ENCODE assay signal across 15 cellular contexts in the genomic region with DNA sequence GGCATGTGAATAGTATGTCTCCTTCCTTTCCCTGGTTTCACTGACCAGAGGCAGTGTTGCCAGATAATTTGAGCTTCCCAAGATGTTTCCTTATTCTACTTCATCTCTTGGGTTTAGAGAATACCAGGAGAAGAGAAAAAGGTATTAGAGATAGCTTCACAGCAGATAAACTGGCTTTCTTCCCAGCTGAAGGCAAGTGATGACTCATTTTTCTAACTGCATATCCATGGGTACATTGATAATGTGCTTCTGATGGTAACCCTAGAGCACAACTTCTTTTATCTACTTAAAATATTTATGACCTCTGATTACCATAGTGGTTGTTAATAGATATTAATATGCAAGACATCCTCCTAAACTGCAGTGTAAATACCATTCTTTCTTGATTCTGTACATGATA. TPM values are rescaled to one million over a fixed set of nuclear protein-coding genes. Genes with fewer than 3 reads are reported as not detected.
A peak's percentile ranks its signal among the peaks of the same experiment; 100 is the strongest.
DNase-seq lines count a peak whose midpoint lies in the region; TF ChIP-seq lines count a peak whose summit lies in the region.
"Had no signal": no experiment of that assay in that cellular context is flagged by ENCODE, and none has a peak within 500 bp of the region (broad histone marks: within the 10 kb centered on the region; RNA-seq: fewer than 3 reads in every experiment).

No MANE protein-coding gene starts in this region.

- dilution Hi-C loops in mammary epithelial cell (cut with HindIII; ENCODE audit: low sequenced_read_pairs): no loop called here

- no peak for TF ChIP-seq CTCF in mammary epithelial cell (conservative IDR thresholded peaks at IDR 0.05 in 1 of 2, IDR thresholded peaks at IDR 0.05 in 1 of 2; ENCODE audit: extremely low read depth in 1 of 2, insufficient read depth in 1 of 2, low read depth in 1 of 2, low read length in 2 of 2)

- no peaks in the 10 kb centered on the region for H3K36me3 ChIP-seq in mammary epithelial cell (ENCODE audit: insufficient read depth, low read length)
- H3K36me3 ChIP-seq: esophagus muscularis mucosa, sigmoid colon, thoracic aorta had no signal

- H3K27me3 ChIP-seq in mammary epithelial cell (ENCODE audit: insufficient read depth, low read length): no peaks in the 10 kb centered on the region
- H3K27me3 ChIP-seq: esophagus muscularis mucosa, sigmoid colon had no signal

- in situ Hi-C loops in mammary epithelial cell (cut with MboI; ENCODE audit: low sequenced_read_pairs in 2 of 2): no loop called here

- CTCF ChIA-PET in mammary epithelial cell (lab: Charles Lee; ENCODE audit: low non-redundant PET): no interaction called here

- no peak overlapping the region for H3K4me3 ChIP-seq in mammary epithelial cell (replicated peaks in 1 of 3; ENCODE audit: insufficient read depth in 1 of 3, low read depth in 2 of 3, low read length in 3 of 3)
- H3K4me3 ChIP-seq: esophagus muscularis mucosa, sigmoid colon, thoracic aorta had no signal

- intact Hi-C loops in mammary epithelial cell (cut with micrococcal nuclease): no loop called here

- H4K20me1 ChIP-seq in mammary epithelial cell (ENCODE audit: insufficient read depth, low read length): no peaks in the 10 kb centered on the region

- H2AFZ ChIP-seq in mammary epithelial cell (ENCODE audit: low read depth, low read length): no peak overlapping the region

- no TSS peak for BruUV-seq in mammary epithelial cell (replicated peaks; lab: Mats Ljungman, UMichigan)

- DNase-seq in EL: peak; percentile 42
- peak; percentile 66 to 78 for DNase-seq in NCI-H526 (lab: John Stamatoyannopoulos, UW)
- peak; percentile 32 for DNase-seq in mammary epithelial cell
- peak; percentile 66 for DNase-seq in iris pigment epithelial cell (ENCODE audit: low read depth)
- no peak for DNase-seq in stimulated activated CD4-positive, alpha-beta T cell treated with anti-CD3 and anti-CD28 coated beads, Interleukin-4, amount 100 ng/mL, for 24 hours
- DNase-seq in GDM1 (lab: John Stamatoyannopoulos, UW): no peak
- no peak for DNase-seq in MV-4-11 (lab: John Stamatoyannopoulos, UW)
- DNase-seq in epidermal melanocyte (ENCODE audit: insufficient read length, low spot score): no peak
- DNase-seq: hypothalamus; NCI-H2081 treated with DMSO at 0.1 percent for 48 hours; sigmoid colon; stimulated activated CD4-positive, alpha-beta T cell treated with anti-CD3 and anti-CD28 coated beads, Interleukin-4, amount 100 ng/mL, for 4 hours; T-helper 2 cell had no signal

- H3K27ac ChIP-seq in mammary epithelial cell (ENCODE audit: insufficient read depth, low read depth, low read length): no peak overlapping the region
- H3K27ac ChIP-seq: esophagus muscularis mucosa, sigmoid colon, thoracic aorta had no signal

- H3K9me3 ChIP-seq in mammary epithelial cell (replicated peaks; ENCODE audit: insufficient read depth, low read length): no peaks in the 10 kb centered on the region
- H3K9me3 ChIP-seq: esophagus muscularis mucosa, sigmoid colon, thoracic aorta had no signal

- H3K4me1 ChIP-seq in mammary epithelial cell (ENCODE audit: insufficient read depth, low read length): no peaks in the 10 kb centered on the region

- H3K4me2 ChIP-seq in mammary epithelial cell (ENCODE audit: insufficient read depth, low read depth, low read length): no peak overlapping the region

- H3K79me2 ChIP-seq in mammary epithelial cell (ENCODE audit: insufficient read depth, low read length): no peaks in the 10 kb centered on the region

- no peak overlapping the region for H3K9ac ChIP-seq in mammary epithelial cell (ENCODE audit: insufficient read depth, low read length)

RNA-seq across cellular contexts. Expression of a gene that starts 34.6 kb away (rescaled TPM):
- 1 to 10 TPM in 1 of 2 donors, under 1 TPM in 1; 0.67 to 2.9 TPM for total RNA-seq in mammary epithelial cell
- polyA plus RNA-seq in mammary epithelial cell: 2.7 TPM
- not detected for polyA minus RNA-seq in mammary epithelial cell

Comparison
In these comparisons a context has a peak if more than half of its experiments do, and no peak if none do; other contexts are left out.
1. DNase-seq: peak in EL (single experiment), NCI-H526 (2 of 2), mammary epithelial cell (single experiment) and iris pigment epithelial cell (single experiment); none in stimulated activated CD4-positive, alpha-beta T cell treated with anti-CD3 and anti-CD28 coated beads, Interleukin-4, amount 100 ng/mL, for 24 hours (single experiment), GDM1 (single experiment), MV-4-11 (single experiment) and epidermal melanocyte (single experiment).